11 cellular contexts compared by ENCODE assay signal in the genomic region with DNA sequence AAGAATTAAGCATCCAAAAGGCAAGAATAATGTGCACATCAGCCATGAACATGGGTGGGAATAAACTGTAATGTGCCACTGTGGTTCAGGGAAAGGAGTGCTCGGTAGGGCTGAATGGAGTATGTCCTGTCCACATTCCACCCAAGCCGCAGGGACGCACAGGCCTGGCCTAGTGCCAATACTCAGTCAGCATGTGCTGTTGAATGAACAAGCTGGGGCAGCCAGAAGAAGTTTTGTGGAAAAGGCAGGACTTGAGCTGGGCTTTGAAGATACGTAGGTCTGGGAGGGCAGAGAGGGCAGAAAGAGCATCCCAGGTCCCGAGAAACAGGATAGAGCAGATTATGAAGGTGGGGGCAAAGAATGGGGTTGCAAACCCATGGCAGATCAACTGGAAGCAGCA.
DNase-seq lines count a peak whose midpoint lies in the region; ATAC-seq, FAIRE-seq and TF ChIP-seq lines count a peak whose summit lies in the region.
"Had no signal": no experiment of that assay in that cellular context is flagged by ENCODE, and none has a peak within 500 bp of the region (broad histone marks: within the 10 kb centered on the region; RNA-seq: fewer than 3 reads in every experiment).

No MANE protein-coding gene starts in this region.

- H3K9me3 ChIP-seq in SJCRH30 (replicated peaks) (no peaks in the 10 kb centered on the region), WERI-Rb-1 (ENCODE audit: severe bottlenecking) (peaks cover 7% of the 10 kb centered on the region)

- peaks cover 26% of the 10 kb centered on the region for H3K4me1 ChIP-seq in SJCRH30

- H3K27me3 ChIP-seq in SJCRH30: no peaks in the 10 kb centered on the region
- H3K27me3 ChIP-seq in WERI-Rb-1 (ENCODE audit: insufficient read depth, low read depth, severe bottlenecking): no peaks in the 10 kb centered on the region

- DNase-seq in GM03348 (ENCODE audit: low spot score) (peak; percentile 53), SJCRH30 (peak; percentile 83 to 86), foreskin fibroblast (peak; percentile 85 to 91), pulmonary artery endothelial cell (ENCODE audit: low read depth, low spot score) (peak; percentile 22), WERI-Rb-1 (no peak), frontal cortex (ENCODE audit: low spot score in 2 of 2) (no peak)
- DNase-seq: activated T-cell treated with anti-CD3 and anti-CD28 coated beads, Interleukin-2, amount 50 U/mL, for 24 hours; immature natural killer cell; NCI-H526 treated with DMSO at 0.1 percent for 48 hours had no signal

- no peak for TF ChIP-seq CTCF in foreskin fibroblast (IDR thresholded peaks at IDR 0.05; ENCODE audit: low read depth, low read length)
- no peak for TF ChIP-seq CTCF in WERI-Rb-1 (IDR thresholded peaks at IDR 0.05; ENCODE audit: low read depth, low read length)

- ATAC-seq in GM18907 (IDR thresholded peaks at IDR 0.05; ENCODE audit: unreplicated experiment) (no peak), GM21717 (IDR thresholded peaks at IDR 0.05; ENCODE audit: unreplicated experiment) (no peak)

- H3K27ac ChIP-seq in SJCRH30: no peak overlapping the region
- H3K27ac ChIP-seq in WERI-Rb-1: no peak overlapping the region

- H3K4me3 ChIP-seq in SJCRH30: no peak overlapping the region
- H3K4me3 ChIP-seq in foreskin fibroblast (ENCODE audit: low read depth in 1 of 2, low read length in 2 of 2): no peak overlapping the region
- no peak overlapping the region for H3K4me3 ChIP-seq in WERI-Rb-1 (ENCODE audit: low read depth, low read length)

- no peaks in the 10 kb centered on the region for H3K36me3 ChIP-seq in SJCRH30
- no peaks in the 10 kb centered on the region for H3K36me3 ChIP-seq in WERI-Rb-1

- no peak for FAIRE-seq in frontal cortex (lab: Jason Lieb, UNC)

Comparison
In these comparisons a context has a peak if more than half of its experiments do, and no peak if none do; other contexts are left out.
1. DNase-seq: peak in GM03348 (single experiment), SJCRH30 (2 of 2), foreskin fibroblast (2 of 2) and pulmonary artery endothelial cell (single experiment); none in WERI-Rb-1 (single experiment) and frontal cortex (0 of 2).